ENCODE assay signal across 1 cellular context in the genomic region with DNA sequence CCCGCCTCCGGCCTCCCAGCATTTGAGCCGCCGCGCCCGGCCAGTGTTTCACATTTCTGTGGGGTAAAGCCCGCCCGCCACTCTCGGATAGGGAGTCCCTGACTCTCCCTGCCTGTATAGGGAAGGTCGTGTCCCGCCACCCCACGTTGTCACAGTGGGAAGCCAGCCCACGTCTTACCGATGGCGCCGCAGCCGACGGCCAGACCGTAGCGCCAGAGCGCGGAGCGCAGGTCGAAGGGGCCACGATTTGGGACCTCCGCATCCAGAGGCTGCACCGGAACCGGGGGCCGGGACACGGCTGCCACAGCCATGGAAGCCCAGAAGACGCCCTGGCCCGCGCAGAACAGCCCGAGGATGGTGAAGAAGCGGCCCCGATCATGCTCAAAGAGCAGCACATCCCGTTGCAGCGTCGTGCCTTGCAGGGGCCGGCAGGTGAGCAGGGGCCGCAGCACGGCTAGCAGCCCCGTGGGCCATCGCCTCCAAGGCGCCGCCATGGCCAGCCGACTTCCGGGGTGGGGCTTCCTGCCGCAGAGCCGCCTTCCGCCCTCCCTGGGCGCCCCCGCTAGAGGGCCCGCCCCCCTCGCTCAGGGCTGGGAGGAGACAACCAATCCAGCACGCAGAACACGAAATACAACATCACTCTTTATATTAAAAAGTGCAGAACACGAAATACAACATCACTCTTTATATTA.
A peak's percentile ranks its signal among the peaks of the same experiment; 100 is the strongest.
TF ChIP-seq lines count a peak whose summit lies in the region.

A gene with protein sequence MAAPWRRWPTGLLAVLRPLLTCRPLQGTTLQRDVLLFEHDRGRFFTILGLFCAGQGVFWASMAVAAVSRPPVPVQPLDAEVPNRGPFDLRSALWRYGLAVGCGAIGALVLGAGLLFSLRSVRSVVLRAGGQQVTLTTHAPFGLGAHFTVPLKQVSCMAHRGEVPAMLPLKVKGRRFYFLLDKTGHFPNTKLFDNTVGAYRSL (minus strand): TSS at position 506 of the 692 bp plus-strand sequence. CDS start 12 bp downstream, at position 494.

TF ChIP-seq in HepG2, 621 proteins besides CTCF, POLR2A, EP300 and RAD21 (continued from another document and continues in another):
- TF ChIP-seq, protein P1, sequence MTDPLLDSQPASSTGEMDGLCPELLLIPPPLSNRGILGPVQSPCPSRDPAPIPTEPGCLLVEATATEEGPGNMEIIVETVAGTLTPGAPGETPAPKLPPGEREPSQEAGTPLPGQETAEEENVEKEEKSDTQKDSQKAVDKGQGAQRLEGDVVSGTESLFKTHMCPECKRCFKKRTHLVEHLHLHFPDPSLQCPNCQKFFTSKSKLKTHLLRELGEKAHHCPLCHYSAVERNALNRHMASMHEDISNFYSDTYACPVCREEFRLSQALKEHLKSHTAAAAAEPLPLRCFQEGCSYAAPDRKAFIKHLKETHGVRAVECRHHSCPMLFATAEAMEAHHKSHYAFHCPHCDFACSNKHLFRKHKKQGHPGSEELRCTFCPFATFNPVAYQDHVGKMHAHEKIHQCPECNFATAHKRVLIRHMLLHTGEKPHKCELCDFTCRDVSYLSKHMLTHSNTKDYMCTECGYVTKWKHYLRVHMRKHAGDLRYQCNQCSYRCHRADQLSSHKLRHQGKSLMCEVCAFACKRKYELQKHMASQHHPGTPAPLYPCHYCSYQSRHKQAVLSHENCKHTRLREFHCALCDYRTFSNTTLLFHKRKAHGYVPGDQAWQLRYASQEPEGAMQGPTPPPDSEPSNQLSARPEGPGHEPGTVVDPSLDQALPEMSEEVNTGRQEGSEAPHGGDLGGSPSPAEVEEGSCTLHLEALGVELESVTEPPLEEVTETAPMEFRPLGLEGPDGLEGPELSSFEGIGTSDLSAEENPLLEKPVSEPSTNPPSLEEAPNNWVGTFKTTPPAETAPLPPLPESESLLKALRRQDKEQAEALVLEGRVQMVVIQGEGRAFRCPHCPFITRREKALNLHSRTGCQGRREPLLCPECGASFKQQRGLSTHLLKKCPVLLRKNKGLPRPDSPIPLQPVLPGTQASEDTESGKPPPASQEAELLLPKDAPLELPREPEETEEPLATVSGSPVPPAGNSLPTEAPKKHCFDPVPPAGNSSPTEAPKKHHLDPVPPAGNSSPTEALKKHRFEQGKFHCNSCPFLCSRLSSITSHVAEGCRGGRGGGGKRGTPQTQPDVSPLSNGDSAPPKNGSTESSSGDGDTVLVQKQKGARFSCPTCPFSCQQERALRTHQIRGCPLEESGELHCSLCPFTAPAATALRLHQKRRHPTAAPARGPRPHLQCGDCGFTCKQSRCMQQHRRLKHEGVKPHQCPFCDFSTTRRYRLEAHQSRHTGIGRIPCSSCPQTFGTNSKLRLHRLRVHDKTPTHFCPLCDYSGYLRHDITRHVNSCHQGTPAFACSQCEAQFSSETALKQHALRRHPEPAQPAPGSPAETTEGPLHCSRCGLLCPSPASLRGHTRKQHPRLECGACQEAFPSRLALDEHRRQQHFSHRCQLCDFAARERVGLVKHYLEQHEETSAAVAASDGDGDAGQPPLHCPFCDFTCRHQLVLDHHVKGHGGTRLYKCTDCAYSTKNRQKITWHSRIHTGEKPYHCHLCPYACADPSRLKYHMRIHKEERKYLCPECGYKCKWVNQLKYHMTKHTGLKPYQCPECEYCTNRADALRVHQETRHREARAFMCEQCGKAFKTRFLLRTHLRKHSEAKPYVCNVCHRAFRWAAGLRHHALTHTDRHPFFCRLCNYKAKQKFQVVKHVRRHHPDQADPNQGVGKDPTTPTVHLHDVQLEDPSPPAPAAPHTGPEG (CRISPR knock-in tag; IDR thresholded peaks at IDR 0.05): no peak; the same call in 1 of the 2 replicates
- TF ChIP-seq FLYWCH1 (CRISPR knock-in tag; IDR thresholded peaks at IDR 0.05) (no peak), ZNF652 (CRISPR knock-in tag; IDR thresholded peaks at IDR 0.05; ENCODE audit: borderline replicate concordance, low read depth) (no peak), ZNF605 (CRISPR knock-in tag; IDR thresholded peaks at IDR 0.05) (peak; percentile 71; the same call in 1 of the 2 replicates), HIVEP1 (CRISPR knock-in tag; IDR thresholded peaks at IDR 0.05) (peak; percentile 63; the same call in 1 of the 2 replicates), ZNF160 (CRISPR knock-in tag; IDR thresholded peaks at IDR 0.05) (peak; percentile 84; the same call in 1 of the 2 replicates), DMAP1 (CRISPR knock-in tag; IDR thresholded peaks at IDR 0.05) (peak; percentile 74; the same call in 1 of the 2 replicates), ZNF772 (CRISPR knock-in tag; IDR thresholded peaks at IDR 0.05) (peak; percentile 88), MIER2 (CRISPR knock-in tag; IDR thresholded peaks at IDR 0.05) (peak; percentile 43; the same call in 1 of the 2 replicates), ZNF7 (CRISPR knock-in tag; IDR thresholded peaks at IDR 0.05) (no peak), SNAI1 (CRISPR knock-in tag; IDR thresholded peaks at IDR 0.05; ENCODE audit: borderline replicate concordance) (no peak), ZNF335 (CRISPR knock-in tag; IDR thresholded peaks at IDR 0.05) (peak; percentile 50; the same call in 1 of the 2 replicates), MZF1 (CRISPR knock-in tag; IDR thresholded peaks at IDR 0.05; ENCODE audit: borderline replicate concordance) (0 out of 2 replicates have a peak, but pooled peaks have one; percentile 58), KDM3A (CRISPR knock-in tag; IDR thresholded peaks at IDR 0.05; ENCODE audit: low read depth) (peak; percentile 61; the same call in 1 of the 2 replicates), ZNF577 (CRISPR knock-in tag; IDR thresholded peaks at IDR 0.05; ENCODE audit: borderline replicate concordance, low read depth) (no peak), ZNF224 (CRISPR knock-in tag; IDR thresholded peaks at IDR 0.05) (no peak), ZNF83 (CRISPR knock-in tag; IDR thresholded peaks at IDR 0.05; ENCODE audit: borderline replicate concordance) (peak; percentile 85; the same call in 1 of the 2 replicates), ZFYVE20 (CRISPR knock-in tag; IDR thresholded peaks at IDR 0.05; ENCODE audit: borderline replicate concordance, low read depth) (no peak), ARNT2 (CRISPR knock-in tag; IDR thresholded peaks at IDR 0.05; ENCODE audit: low read depth) (peak; percentile 75), ZNF766 (CRISPR knock-in tag; IDR thresholded peaks at IDR 0.05; ENCODE audit: borderline replicate concordance) (no peak), NR1H2 (CRISPR knock-in tag; IDR thresholded peaks at IDR 0.05; ENCODE audit: borderline replicate concordance, low read depth) (no peak), ZFP36 (IDR thresholded peaks at IDR 0.05; ENCODE audit: borderline replicate concordance, low read depth, low read length, partially characterized antibody) (no peak), SRSF1 (optimal IDR thresholded peaks at IDR 0.05; ENCODE audit: low read depth, low read length) (peak; percentile 74), SATB2 (CRISPR knock-in tag; IDR thresholded peaks at IDR 0.05) (no peak)
- TF ChIP-seq, protein P2, sequence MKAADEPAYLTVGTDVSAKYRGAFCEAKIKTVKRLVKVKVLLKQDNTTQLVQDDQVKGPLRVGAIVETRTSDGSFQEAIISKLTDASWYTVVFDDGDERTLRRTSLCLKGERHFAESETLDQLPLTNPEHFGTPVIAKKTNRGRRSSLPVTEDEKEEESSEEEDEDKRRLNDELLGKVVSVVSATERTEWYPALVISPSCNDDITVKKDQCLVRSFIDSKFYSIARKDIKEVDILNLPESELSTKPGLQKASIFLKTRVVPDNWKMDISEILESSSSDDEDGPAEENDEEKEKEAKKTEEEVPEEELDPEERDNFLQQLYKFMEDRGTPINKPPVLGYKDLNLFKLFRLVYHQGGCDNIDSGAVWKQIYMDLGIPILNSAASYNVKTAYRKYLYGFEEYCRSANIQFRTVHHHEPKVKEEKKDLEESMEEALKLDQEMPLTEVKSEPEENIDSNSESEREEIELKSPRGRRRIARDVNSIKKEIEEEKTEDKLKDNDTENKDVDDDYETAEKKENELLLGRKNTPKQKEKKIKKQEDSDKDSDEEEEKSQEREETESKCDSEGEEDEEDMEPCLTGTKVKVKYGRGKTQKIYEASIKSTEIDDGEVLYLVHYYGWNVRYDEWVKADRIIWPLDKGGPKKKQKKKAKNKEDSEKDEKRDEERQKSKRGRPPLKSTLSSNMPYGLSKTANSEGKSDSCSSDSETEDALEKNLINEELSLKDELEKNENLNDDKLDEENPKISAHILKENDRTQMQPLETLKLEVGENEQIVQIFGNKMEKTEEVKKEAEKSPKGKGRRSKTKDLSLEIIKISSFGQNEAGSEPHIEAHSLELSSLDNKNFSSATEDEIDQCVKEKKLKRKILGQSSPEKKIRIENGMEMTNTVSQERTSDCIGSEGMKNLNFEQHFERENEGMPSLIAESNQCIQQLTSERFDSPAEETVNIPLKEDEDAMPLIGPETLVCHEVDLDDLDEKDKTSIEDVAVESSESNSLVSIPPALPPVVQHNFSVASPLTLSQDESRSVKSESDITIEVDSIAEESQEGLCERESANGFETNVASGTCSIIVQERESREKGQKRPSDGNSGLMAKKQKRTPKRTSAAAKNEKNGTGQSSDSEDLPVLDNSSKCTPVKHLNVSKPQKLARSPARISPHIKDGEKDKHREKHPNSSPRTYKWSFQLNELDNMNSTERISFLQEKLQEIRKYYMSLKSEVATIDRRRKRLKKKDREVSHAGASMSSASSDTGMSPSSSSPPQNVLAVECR (CRISPR knock-in tag; IDR thresholded peaks at IDR 0.05; ENCODE audit: borderline replicate concordance): peak; percentile 98
- TF ChIP-seq, protein P3, sequence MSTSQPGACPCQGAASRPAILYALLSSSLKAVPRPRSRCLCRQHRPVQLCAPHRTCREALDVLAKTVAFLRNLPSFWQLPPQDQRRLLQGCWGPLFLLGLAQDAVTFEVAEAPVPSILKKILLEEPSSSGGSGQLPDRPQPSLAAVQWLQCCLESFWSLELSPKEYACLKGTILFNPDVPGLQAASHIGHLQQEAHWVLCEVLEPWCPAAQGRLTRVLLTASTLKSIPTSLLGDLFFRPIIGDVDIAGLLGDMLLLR (CRISPR knock-in tag; IDR thresholded peaks at IDR 0.05): peak; percentile 53; the same call in 1 of the 2 replicates
- TF ChIP-seq, protein P4, sequence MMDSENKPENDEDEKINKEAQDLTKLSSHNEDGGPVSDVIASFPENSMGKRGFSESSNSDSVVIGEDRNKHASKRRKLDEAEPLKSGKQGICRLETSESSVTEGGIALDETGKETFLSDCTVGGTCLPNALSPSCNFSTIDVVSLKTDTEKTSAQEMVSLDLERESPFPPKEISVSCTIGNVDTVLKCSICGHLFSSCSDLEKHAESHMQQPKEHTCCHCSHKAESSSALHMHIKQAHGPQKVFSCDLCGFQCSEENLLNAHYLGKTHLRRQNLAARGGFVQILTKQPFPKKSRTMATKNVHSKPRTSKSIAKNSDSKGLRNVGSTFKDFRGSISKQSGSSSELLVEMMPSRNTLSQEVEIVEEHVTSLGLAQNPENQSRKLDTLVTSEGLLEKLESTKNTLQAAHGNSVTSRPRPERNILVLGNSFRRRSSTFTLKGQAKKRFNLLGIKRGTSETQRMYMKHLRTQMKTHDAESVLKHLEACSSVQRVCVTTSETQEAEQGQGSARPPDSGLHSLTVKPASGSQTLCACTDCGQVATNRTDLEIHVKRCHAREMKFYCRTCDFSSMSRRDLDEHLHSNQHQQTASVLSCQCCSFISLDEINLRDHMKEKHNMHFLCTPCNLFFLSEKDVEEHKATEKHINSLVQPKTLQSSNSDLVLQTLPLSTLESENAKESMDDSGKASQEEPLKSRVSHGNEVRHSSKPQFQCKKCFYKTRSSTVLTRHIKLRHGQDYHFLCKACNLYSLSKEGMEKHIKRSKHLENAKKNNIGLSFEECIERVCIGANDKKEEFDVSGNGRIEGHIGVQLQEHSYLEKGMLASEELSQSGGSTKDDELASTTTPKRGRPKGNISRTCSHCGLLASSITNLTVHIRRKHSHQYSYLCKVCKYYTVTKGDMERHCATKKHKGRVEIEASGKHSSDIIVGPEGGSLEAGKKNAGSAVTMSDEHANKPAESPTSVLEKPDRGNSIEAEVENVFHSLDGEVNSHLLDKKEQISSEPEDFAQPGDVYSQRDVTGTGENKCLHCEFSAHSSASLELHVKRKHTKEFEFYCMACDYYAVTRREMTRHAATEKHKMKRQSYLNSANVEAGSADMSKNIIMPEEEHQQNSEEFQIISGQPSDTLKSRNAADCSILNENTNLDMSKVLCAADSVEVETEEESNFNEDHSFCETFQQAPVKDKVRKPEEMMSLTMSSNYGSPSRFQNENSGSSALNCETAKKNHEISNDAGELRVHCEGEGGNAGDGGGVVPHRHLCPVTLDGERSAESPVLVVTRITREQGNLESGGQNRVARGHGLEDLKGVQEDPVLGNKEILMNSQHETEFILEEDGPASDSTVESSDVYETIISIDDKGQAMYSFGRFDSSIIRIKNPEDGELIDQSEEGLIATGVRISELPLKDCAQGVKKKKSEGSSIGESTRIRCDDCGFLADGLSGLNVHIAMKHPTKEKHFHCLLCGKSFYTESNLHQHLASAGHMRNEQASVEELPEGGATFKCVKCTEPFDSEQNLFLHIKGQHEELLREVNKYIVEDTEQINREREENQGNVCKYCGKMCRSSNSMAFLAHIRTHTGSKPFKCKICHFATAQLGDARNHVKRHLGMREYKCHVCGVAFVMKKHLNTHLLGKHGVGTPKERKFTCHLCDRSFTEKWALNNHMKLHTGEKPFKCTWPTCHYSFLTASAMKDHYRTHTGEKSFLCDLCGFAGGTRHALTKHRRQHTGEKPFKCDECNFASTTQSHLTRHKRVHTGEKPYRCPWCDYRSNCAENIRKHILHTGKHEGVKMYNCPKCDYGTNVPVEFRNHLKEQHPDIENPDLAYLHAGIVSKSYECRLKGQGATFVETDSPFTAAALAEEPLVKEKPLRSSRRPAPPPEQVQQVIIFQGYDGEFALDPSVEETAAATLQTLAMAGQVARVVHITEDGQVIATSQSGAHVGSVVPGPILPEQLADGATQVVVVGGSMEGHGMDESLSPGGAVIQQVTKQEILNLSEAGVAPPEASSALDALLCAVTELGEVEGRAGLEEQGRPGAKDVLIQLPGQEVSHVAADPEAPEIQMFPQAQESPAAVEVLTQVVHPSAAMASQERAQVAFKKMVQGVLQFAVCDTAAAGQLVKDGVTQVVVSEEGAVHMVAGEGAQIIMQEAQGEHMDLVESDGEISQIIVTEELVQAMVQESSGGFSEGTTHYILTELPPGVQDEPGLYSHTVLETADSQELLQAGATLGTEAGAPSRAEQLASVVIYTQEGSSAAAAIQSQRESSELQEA (CRISPR knock-in tag; IDR thresholded peaks at IDR 0.05; ENCODE audit: not compliant biosample characterization): peak; percentile 64
- TF ChIP-seq, protein P5, sequence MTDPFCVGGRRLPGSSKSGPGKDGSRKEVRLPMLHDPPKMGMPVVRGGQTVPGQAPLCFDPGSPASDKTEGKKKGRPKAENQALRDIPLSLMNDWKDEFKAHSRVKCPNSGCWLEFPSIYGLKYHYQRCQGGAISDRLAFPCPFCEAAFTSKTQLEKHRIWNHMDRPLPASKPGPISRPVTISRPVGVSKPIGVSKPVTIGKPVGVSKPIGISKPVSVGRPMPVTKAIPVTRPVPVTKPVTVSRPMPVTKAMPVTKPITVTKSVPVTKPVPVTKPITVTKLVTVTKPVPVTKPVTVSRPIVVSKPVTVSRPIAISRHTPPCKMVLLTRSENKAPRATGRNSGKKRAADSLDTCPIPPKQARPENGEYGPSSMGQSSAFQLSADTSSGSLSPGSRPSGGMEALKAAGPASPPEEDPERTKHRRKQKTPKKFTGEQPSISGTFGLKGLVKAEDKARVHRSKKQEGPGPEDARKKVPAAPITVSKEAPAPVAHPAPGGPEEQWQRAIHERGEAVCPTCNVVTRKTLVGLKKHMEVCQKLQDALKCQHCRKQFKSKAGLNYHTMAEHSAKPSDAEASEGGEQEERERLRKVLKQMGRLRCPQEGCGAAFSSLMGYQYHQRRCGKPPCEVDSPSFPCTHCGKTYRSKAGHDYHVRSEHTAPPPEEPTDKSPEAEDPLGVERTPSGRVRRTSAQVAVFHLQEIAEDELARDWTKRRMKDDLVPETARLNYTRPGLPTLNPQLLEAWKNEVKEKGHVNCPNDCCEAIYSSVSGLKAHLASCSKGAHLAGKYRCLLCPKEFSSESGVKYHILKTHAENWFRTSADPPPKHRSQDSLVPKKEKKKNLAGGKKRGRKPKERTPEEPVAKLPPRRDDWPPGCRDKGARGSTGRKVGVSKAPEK (CRISPR knock-in tag; IDR thresholded peaks at IDR 0.05; ENCODE audit: borderline replicate concordance): no peak
